In genomic region chr20:38838326-38838725, GRCh38 we compare ENCODE assay signal across 26 cellular contexts. TPM values are rescaled to one million over a fixed set of nuclear protein-coding genes. Genes with fewer than 3 reads are reported as not detected.
A peak's percentile ranks its signal among the peaks of the same experiment; 100 is the strongest.
DNase-seq lines count a peak whose midpoint lies in the region; ATAC-seq and TF ChIP-seq lines count a peak whose summit lies in the region.
"Had no signal": no experiment of that assay in that cellular context is flagged by ENCODE, and none has a peak within 500 bp of the region (broad histone marks: within the 10 kb centered on the region; RNA-seq: fewer than 3 reads in every experiment).

No MANE protein-coding gene starts in this region.

- peaks cover 60% of the 10 kb centered on the region for H3K36me3 Mint-ChIP-seq in activated CD4-positive, alpha-beta T cell treated with anti-CD3 and anti-CD28 coated beads, Interleukin-2, amount 10 ng/mL, durations not matched to agents 24 days and 14 days (ENCODE audit: low read depth)
- peaks cover 49% of the 10 kb centered on the region for H3K36me3 Mint-ChIP-seq in central memory CD8-positive, alpha-beta T cell (ENCODE audit: insufficient read depth)
- H3K36me3 Mint-ChIP-seq in stimulated activated memory B cell treated with anti-CD40 and anti-IgM and Interleukin-4, amounts not matched to agents 10 μg/mL and 1 μg/mL and 100 μg/mL, for 72 hours = peaks cover 50% of the 10 kb centered on the region
- H3K36me3 Mint-ChIP-seq: neural progenitor cell had no signal

- peak overlapping the region; percentile 68; the same call in 1 of the 2 replicates for H3K9ac ChIP-seq in OCI-LY3 (ENCODE audit: low read length)
- H3K9ac ChIP-seq: GM23248, KMS-11, neural progenitor cell, SK-N-SH had no signal

- intact Hi-C loops in activated CD4-positive, alpha-beta T cell treated with anti-CD3 and anti-CD28 coated beads, Interleukin-2, amount 10 ng/mL, durations not matched to agents 24 days and 14 days (cut with micrococcal nuclease) = no loop called here

- peaks cover 86% of the 10 kb centered on the region for H3K79me2 ChIP-seq in OCI-LY3 (ENCODE audit: low read length)

- no peaks in the 10 kb centered on the region for H3K9me3 Mint-ChIP-seq in activated CD4-positive, alpha-beta T cell treated with anti-CD3 and anti-CD28 coated beads, Interleukin-2, amount 10 ng/mL, durations not matched to agents 24 days and 14 days
- no peaks in the 10 kb centered on the region for H3K9me3 Mint-ChIP-seq in central memory CD8-positive, alpha-beta T cell
- no peaks in the 10 kb centered on the region for H3K9me3 Mint-ChIP-seq in stimulated activated memory B cell treated with anti-CD40 and anti-IgM and Interleukin-4, amounts not matched to agents 10 μg/mL and 1 μg/mL and 100 μg/mL, for 72 hours
- H3K9me3 Mint-ChIP-seq: neural progenitor cell had no signal

- no peak overlapping the region for H3K4me3 Mint-ChIP-seq in activated CD4-positive, alpha-beta T cell treated with anti-CD3 and anti-CD28 coated beads, Interleukin-2, amount 10 ng/mL, durations not matched to agents 24 days and 14 days
- H3K4me3 Mint-ChIP-seq in central memory CD8-positive, alpha-beta T cell = no peak overlapping the region
- H3K4me3 Mint-ChIP-seq in stimulated activated memory B cell treated with anti-CD40 and anti-IgM and Interleukin-4, amounts not matched to agents 10 μg/mL and 1 μg/mL and 100 μg/mL, for 72 hours = no peak overlapping the region
- H3K4me3 Mint-ChIP-seq: neural progenitor cell had no signal

- H3K4me1 Mint-ChIP-seq in activated CD4-positive, alpha-beta T cell treated with anti-CD3 and anti-CD28 coated beads, Interleukin-2, amount 10 ng/mL, durations not matched to agents 24 days and 14 days = peaks cover 56% of the 10 kb centered on the region
- H3K4me1 Mint-ChIP-seq in central memory CD8-positive, alpha-beta T cell = peaks cover 48% of the 10 kb centered on the region
- peaks cover 81% of the 10 kb centered on the region for H3K4me1 Mint-ChIP-seq in stimulated activated memory B cell treated with anti-CD40 and anti-IgM and Interleukin-4, amounts not matched to agents 10 μg/mL and 1 μg/mL and 100 μg/mL, for 72 hours
- H3K4me1 Mint-ChIP-seq: neural progenitor cell had no signal

- H3K4me1 ChIP-seq in OCI-LY3 (ENCODE audit: low read length) = peaks cover 94% of the 10 kb centered on the region
- H3K4me1 ChIP-seq: ascending aorta, neural progenitor cell, stomach had no signal

- H3K27me3 Mint-ChIP-seq in activated CD4-positive, alpha-beta T cell treated with anti-CD3 and anti-CD28 coated beads, Interleukin-2, amount 10 ng/mL, durations not matched to agents 24 days and 14 days = no peaks in the 10 kb centered on the region
- no peaks in the 10 kb centered on the region for H3K27me3 Mint-ChIP-seq in central memory CD8-positive, alpha-beta T cell
- no peaks in the 10 kb centered on the region for H3K27me3 Mint-ChIP-seq in stimulated activated memory B cell treated with anti-CD40 and anti-IgM and Interleukin-4, amounts not matched to agents 10 μg/mL and 1 μg/mL and 100 μg/mL, for 72 hours

- H3K27ac ChIP-seq in OCI-LY3 (ENCODE audit: low read length) = peak overlapping the region; percentile 92
- H3K27ac ChIP-seq: ascending aorta, epithelial cell of prostate, GM23248, KMS-11, lower lobe of right lung, neural progenitor cell, stomach had no signal

- H2AFZ ChIP-seq in OCI-LY3 (ENCODE audit: low read depth, low read length) = no peak overlapping the region
- H2AFZ ChIP-seq: GM23248, neural progenitor cell had no signal

- H3K36me3 ChIP-seq in OCI-LY3 (replicated peaks; ENCODE audit: low read depth, low read length) = peaks cover 54% of the 10 kb centered on the region
- H3K36me3 ChIP-seq: ascending aorta, lower lobe of right lung, neural progenitor cell, stomach had no signal

- no peak for TF ChIP-seq CTCF in OCI-LY3 (IDR thresholded peaks at IDR 0.05; ENCODE audit: low read depth, low read length)

- H3K27ac Mint-ChIP-seq in activated CD4-positive, alpha-beta T cell treated with anti-CD3 and anti-CD28 coated beads, Interleukin-2, amount 10 ng/mL, durations not matched to agents 24 days and 14 days = peak overlapping the region; percentile 87
- H3K27ac Mint-ChIP-seq in central memory CD8-positive, alpha-beta T cell (ENCODE audit: low read depth) = peak overlapping the region; percentile 99
- H3K27ac Mint-ChIP-seq in stimulated activated memory B cell treated with anti-CD40 and anti-IgM and Interleukin-4, amounts not matched to agents 10 μg/mL and 1 μg/mL and 100 μg/mL, for 72 hours = peak overlapping the region; percentile 88
- H3K27ac Mint-ChIP-seq: neural progenitor cell had no signal

- no peak overlapping the region for H3K4me2 ChIP-seq in OCI-LY3 (ENCODE audit: low read length)
- H3K4me2 ChIP-seq: KMS-11, neural progenitor cell, SK-N-SH had no signal

- H3K27me3 ChIP-seq in OCI-LY3 (ENCODE audit: low read depth, low read length) = no peaks in the 10 kb centered on the region
- H3K27me3 ChIP-seq: ascending aorta, neural progenitor cell had no signal

- peaks cover 15% of the 10 kb centered on the region for H4K20me1 ChIP-seq in OCI-LY3 (ENCODE audit: insufficient read depth, low read length)

- no peak for DNase-seq in activated CD4-positive, alpha-beta T cell treated with anti-CD3 and anti-CD28 coated beads, Interleukin-2, amount 10 ng/mL, durations not matched to agents 24 days and 14 days
- DNase-seq in activated CD4-positive, alpha-beta T cell treated with anti-CD3 and anti-CD28 coated beads for 1 hour = no peak
- DNase-seq in central memory CD8-positive, alpha-beta T cell (ENCODE audit: low spot score in 2 of 2) = no peak
- DNase-seq in DMS114 treated with DMSO at 0.1 percent for 48 hours (lab: John Stamatoyannopoulos, UW; ENCODE audit: unreplicated experiment) (no peak), NCI-H1092 treated with DMSO at 0.1 percent for 48 hours (lab: John Stamatoyannopoulos, UW) (no peak)
- DNase-seq: activated naive CD4-positive, alpha-beta T cell treated with Interleukin-2 at 50 U/mL for 16 hours; DMS79 treated with DMSO at 0.1 percent for 48 hours; glutamatergic neuron; GM23248; lower lobe of right lung; NCI-H1436; NCI-H2107; NCI-H510A treated with DMSO at 0.1 percent for 48 hours; NK-92 treated with Interleukin-12 subunit alpha and Interleukin-12 subunit beta, amount 100 ng/mL, for 24 hours; posterior cingulate gyrus; SK-N-SH; stomach; trophoblast cell had no signal

- H3K4me3 ChIP-seq in OCI-LY3 (ENCODE audit: low read length) = no peak overlapping the region
- H3K4me3 ChIP-seq: ascending aorta, GM23248, lower lobe of right lung, neural progenitor cell, stomach had no signal

- no peak for ATAC-seq in central memory CD8-positive, alpha-beta T cell (replicated peaks; ENCODE audit: extremely low read depth, poor library complexity, severe bottlenecking)
- ATAC-seq in stimulated activated memory B cell treated with anti-CD40 and anti-IgM and Interleukin-4, amounts not matched to agents 10 μg/mL and 1 μg/mL and 100 μg/mL, for 72 hours = no peak
- ATAC-seq in HG02588 (IDR thresholded peaks at IDR 0.05; ENCODE audit: unreplicated experiment) = no peak
- ATAC-seq: lower lobe of right lung, sciatic nerve had no signal

- H3K9me3 ChIP-seq in OCI-LY3 (ENCODE audit: insufficient read depth, low read length) = no peaks in the 10 kb centered on the region
- H3K9me3 ChIP-seq: ascending aorta, lower lobe of right lung, SK-N-SH, stomach had no signal

RNA-seq across cellular contexts. Expression of gene PPP1R16B, which starts 32.8 kb away (rescaled TPM):
- 133 TPM in 2 replicates for total RNA-seq in activated CD4-positive, alpha-beta T cell treated with anti-CD3 and anti-CD28 coated beads, Interleukin-2, amount 10 ng/mL, durations not matched to agents 24 days and 14 days
- total RNA-seq: GM23248 had no signal
